ENCODE assay signal across 8 cellular contexts in genomic region chr2:45681675-45682074, GRCh38. TPM values are rescaled to one million over a fixed set of nuclear protein-coding genes. Genes with fewer than 3 reads are reported as not detected.
DNase-seq lines count a peak whose midpoint lies in the region; ATAC-seq and TF ChIP-seq lines count a peak whose summit lies in the region.

No MANE protein-coding gene starts in this region.

- in situ Hi-C loops in Caki2 (cut with HindIII; ENCODE audit: low pct_unique_long_range_greater_than_20kb, low sequenced_read_pairs) = loop anchor here (10.0 kb wide), 1 partner anchor 63 kb away; no protein-coding TSS in a partner anchor

- H3K27me3 Mint-ChIP-seq in mesothelial cell of epicardium (ENCODE audit: low read depth) = no peaks in the 10 kb centered on the region

- no peak for TF ChIP-seq POLR2A in ovary (IDR thresholded peaks at IDR 0.05)

- TF ChIP-seq CTCF in epithelial cell of esophagus (IDR thresholded peaks at IDR 0.05; ENCODE audit: insufficient read depth, low read depth, low read length, missing control alignments) (no peak), ovary (IDR thresholded peaks at IDR 0.05) (no peak), mesothelial cell of epicardium (IDR thresholded peaks at IDR 0.05; ENCODE audit: unreplicated experiment) (no peak)

- H3K9me3 Mint-ChIP-seq in mesothelial cell of epicardium = no peaks in the 10 kb centered on the region

- intact Hi-C loops in sciatic nerve (cut with DNase I) (no loop called here), ovary (cut with DNase I) (no loop called here)

- TF ChIP-seq EP300 in ovary (IDR thresholded peaks at IDR 0.05) = no peak

- H3K27ac ChIP-seq in ovary = no peak overlapping the region

- H3K27me3 ChIP-seq in ovary = no peaks in the 10 kb centered on the region

- H3K4me1 ChIP-seq in ovary (ENCODE audit: insufficient read depth) = no peaks in the 10 kb centered on the region

- no peaks in the 10 kb centered on the region for H3K36me3 Mint-ChIP-seq in mesothelial cell of epicardium

- 90 to 93% (median 91%) methylated on average over 3 of the region's 3 CpGs for WGBS in ovary, 3 donors

- no peak overlapping the region for H3K27ac Mint-ChIP-seq in mesothelial cell of epicardium

- H3K4me3 ChIP-seq in epithelial cell of esophagus (ENCODE audit: low read length) (no peak overlapping the region), ovary (no peak overlapping the region)

- H3K36me3 ChIP-seq in ovary = no peaks in the 10 kb centered on the region

- H3K4me1 Mint-ChIP-seq in mesothelial cell of epicardium = peaks cover 18% of the 10 kb centered on the region

- ATAC-seq in GM21423 (IDR thresholded peaks at IDR 0.05; ENCODE audit: unreplicated experiment) (peak; percentile 99), sciatic nerve (peak; percentile 45)

- no peak overlapping the region for H3K4me3 Mint-ChIP-seq in mesothelial cell of epicardium

- DNase-seq in Caki2 (ENCODE audit: low read depth) (peak; percentile 68), LHCN-M2 (ENCODE audit: low read depth) (peak; percentile 82), epithelial cell of esophagus (ENCODE audit: low read depth) (peak; percentile 86), sciatic nerve (ENCODE audit: low spot score) (no peak), activated gamma-delta T cell treated with Interleukin-2 at 50 U/mL for 16 hours (no peak), ovary (no peak), mesothelial cell of epicardium (ENCODE audit: low spot score in 2 of 2, unreplicated experiment in 2 of 2) (no peak)

- H3K9me3 ChIP-seq in ovary = no peaks in the 10 kb centered on the region

RNA-seq across cellular contexts. Expression of gene PRKCE, which starts 30.2 kb away (rescaled TPM):
- 4.0 and 5.3 TPM in 2 replicates for total RNA-seq in Caki2 (2014; rRNA removed; shearing (Covaris generic); ENCODE audit: low replicate concordance)
- 5.8 and 6.0 TPM in 2 replicates for total RNA-seq in LHCN-M2 (2014; rRNA removed)
- polyA plus RNA-seq in LHCN-M2 (2012) = 3.3 TPM
- total RNA-seq in sciatic nerve = 30.5 TPM
- total RNA-seq in ovary = 10 to 100 TPM; 12.3 to 22.8 (median 15.7) TPM
- polyA plus RNA-seq in ovary = 1 to 10 TPM; 3.1 to 4.8 TPM
- 18.1 to 18.5 TPM (median 18.4 TPM) in 3 replicates for total RNA-seq in mesothelial cell of epicardium

Comparison
In these comparisons a context has a peak if more than half of its experiments do, and no peak if none do; other contexts are left out.
1. DNase-seq: peak in Caki2 (single experiment), LHCN-M2 (single experiment) and epithelial cell of esophagus (single experiment); none in sciatic nerve (single experiment), activated gamma-delta T cell treated with Interleukin-2 at 50 U/mL for 16 hours (single experiment), ovary (0 of 5) and mesothelial cell of epicardium (0 of 2).